ENCODE assay signal across 14 cellular contexts in the genomic region with DNA sequence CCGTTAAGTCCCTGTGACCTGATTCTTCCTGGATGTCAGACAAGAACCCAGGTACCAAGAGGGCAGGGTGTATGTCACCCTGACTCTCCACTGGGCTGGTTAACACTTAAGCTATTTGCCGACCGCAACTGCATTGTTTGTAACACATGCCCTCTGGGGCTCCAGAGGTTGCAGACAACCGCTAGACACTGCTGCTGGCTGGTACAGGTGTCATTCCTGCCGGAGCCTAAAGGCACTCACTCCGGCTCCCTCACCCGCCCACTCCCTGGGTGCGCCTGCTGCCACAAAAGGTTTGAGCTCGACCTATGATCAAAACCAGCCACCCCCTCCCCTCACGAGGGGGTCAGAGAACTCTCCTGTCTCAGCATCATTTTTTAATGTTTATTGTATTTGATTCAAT.
"Had no signal": no experiment of that assay in that cellular context is flagged by ENCODE, and none has a peak within 500 bp of the region (broad histone marks: within the 10 kb centered on the region; RNA-seq: fewer than 3 reads in every experiment).

No MANE protein-coding gene starts in this region.

- H3K27me3 Mint-ChIP-seq: activated CD8-positive, alpha-beta T cell treated with anti-CD3 and anti-CD28 coated beads for 36 hours had no signal

- ATAC-seq: activated CD8-positive, alpha-beta T cell treated with anti-CD3 and anti-CD28 coated beads for 36 hours; activated T-cell treated with anti-CD3 and anti-CD28 coated beads, Interleukin-2, amount 50 U/mL, for 72 hours; left ventricle myocardium superior had no signal

- H3K27ac ChIP-seq: ascending aorta, dorsolateral prefrontal cortex, esophagus squamous epithelium, parathyroid adenoma, skin epidermis, thyroid gland, vagina had no signal

- DNase-seq: activated CD8-positive, alpha-beta memory T cell treated with anti-CD3 and anti-CD28 coated beads, Interleukin-2, amount 50 U/mL, for 4 hours; activated CD8-positive, alpha-beta T cell treated with anti-CD3 and anti-CD28 coated beads for 36 hours; activated T-cell treated with anti-CD3 and anti-CD28 coated beads, Interleukin-2, amount 50 U/mL, for 72 hours; dorsolateral prefrontal cortex; esophagus squamous epithelium; foreskin fibroblast; kidney; left ventricle myocardium superior; T1000; thyroid gland had no signal

- H3K9me3 ChIP-seq: ascending aorta, esophagus squamous epithelium, thyroid gland, vagina had no signal

- H3K4me1 ChIP-seq: esophagus squamous epithelium, parathyroid adenoma, thyroid gland, vagina had no signal

- H3K36me3 ChIP-seq: ascending aorta, esophagus squamous epithelium, thyroid gland, vagina had no signal

- H3K9me3 Mint-ChIP-seq: activated CD8-positive, alpha-beta T cell treated with anti-CD3 and anti-CD28 coated beads for 36 hours had no signal

- H3K27ac Mint-ChIP-seq: activated CD8-positive, alpha-beta T cell treated with anti-CD3 and anti-CD28 coated beads for 36 hours; activated T-cell treated with anti-CD3 and anti-CD28 coated beads, Interleukin-2, amount 50 U/mL, for 72 hours had no signal

- H2AFZ ChIP-seq: parathyroid adenoma had no signal

- H3K4me3 Mint-ChIP-seq: activated CD8-positive, alpha-beta T cell treated with anti-CD3 and anti-CD28 coated beads for 36 hours; activated T-cell treated with anti-CD3 and anti-CD28 coated beads, Interleukin-2, amount 50 U/mL, for 72 hours had no signal

- H3K4me3 ChIP-seq: ascending aorta, dorsolateral prefrontal cortex, esophagus squamous epithelium, skin epidermis, thyroid gland, vagina had no signal

- H3K9ac ChIP-seq: parathyroid adenoma had no signal

- H3K27me3 ChIP-seq: ascending aorta, dorsolateral prefrontal cortex, esophagus squamous epithelium, thyroid gland, vagina had no signal

- H3K79me2 ChIP-seq: parathyroid adenoma had no signal
